Comparison of ENCODE assay signal across 9 cellular contexts in genomic region chr6:134235937-134236751, GRCh38.
A peak's percentile ranks its signal among the peaks of the same experiment; 100 is the strongest.
DNase-seq lines count a peak whose midpoint lies in the region; ATAC-seq and TF ChIP-seq lines count a peak whose summit lies in the region.
"Had no signal": no experiment of that assay in that cellular context is flagged by ENCODE, and none has a peak within 500 bp of the region (broad histone marks: within the 10 kb centered on the region; RNA-seq: fewer than 3 reads in every experiment).

No MANE protein-coding gene starts in this region.

- H3K27me3 Mint-ChIP-seq in activated naive CD8-positive, alpha-beta T cell, result no peaks in the 10 kb centered on the region
- no peaks in the 10 kb centered on the region for H3K27me3 Mint-ChIP-seq in natural killer cell (ENCODE audit: low read depth in 2 of 2)

- H3K9me3 Mint-ChIP-seq in activated naive CD8-positive, alpha-beta T cell (ENCODE audit: low read depth), result no peaks in the 10 kb centered on the region
- H3K9me3 Mint-ChIP-seq in natural killer cell, result no peaks in the 10 kb centered on the region

- H3K9me3 ChIP-seq in MG63, result no peaks in the 10 kb centered on the region
- H3K9me3 ChIP-seq: heart right ventricle had no signal

- intact Hi-C loops in natural killer cell (cut with micrococcal nuclease), result no loop called here

- H3K27ac Mint-ChIP-seq in activated naive CD8-positive, alpha-beta T cell, result peak overlapping the region; percentile 94
- no peak overlapping the region for H3K27ac Mint-ChIP-seq in natural killer cell

- H3K36me3 ChIP-seq in MG63, result no peaks in the 10 kb centered on the region
- H3K36me3 ChIP-seq: heart right ventricle had no signal

- H3K4me3 ChIP-seq in MG63, result no peak overlapping the region
- H3K4me3 ChIP-seq: heart right ventricle had no signal

- ATAC-seq in GM21367 (IDR thresholded peaks at IDR 0.05; ENCODE audit: unreplicated experiment) (peak; percentile 95), HG03558 (IDR thresholded peaks at IDR 0.05; ENCODE audit: extremely low read depth, unreplicated experiment) (peak; percentile 94), natural killer cell (peak; percentile 59 to 76 (median 63))

- H3K36me3 Mint-ChIP-seq in activated naive CD8-positive, alpha-beta T cell, result peaks cover 5% of the 10 kb centered on the region
- no peaks in the 10 kb centered on the region for H3K36me3 Mint-ChIP-seq in natural killer cell

- no peak for TF ChIP-seq CTCF in natural killer cell (IDR thresholded peaks at IDR 0.05)

- DNase-seq in EH (ENCODE audit: low read depth) (peak; percentile 83), natural killer cell (no peak), NCI-H748 treated with DMSO at 0.1 percent for 48 hours (lab: John Stamatoyannopoulos, UW) (no peak), dedifferentiated amniotic fluid mesenchymal stem cell (ENCODE audit: extremely low spot score) (no peak), MG63 (no peak)
- DNase-seq: heart right ventricle had no signal

- peaks cover 60% of the 10 kb centered on the region for H3K4me1 Mint-ChIP-seq in activated naive CD8-positive, alpha-beta T cell (ENCODE audit: low read depth)
- H3K4me1 Mint-ChIP-seq in natural killer cell, result peaks cover 7 to 16% of the 10 kb centered on the region in 2 donors

- H3K27me3 ChIP-seq in MG63, result no peaks in the 10 kb centered on the region
- H3K27me3 ChIP-seq: heart right ventricle had no signal

- H3K4me3 Mint-ChIP-seq in activated naive CD8-positive, alpha-beta T cell, result peak overlapping the region; percentile 63
- no peak overlapping the region for H3K4me3 Mint-ChIP-seq in natural killer cell
